Comparison of ENCODE assay signal across 29 cellular contexts in genomic region chr13:105426454-105426853, GRCh38. TPM values are rescaled to one million over a fixed set of nuclear protein-coding genes. Genes with fewer than 3 reads are reported as not detected.
"Had no signal": no experiment of that assay in that cellular context is flagged by ENCODE, and none has a peak within 500 bp of the region (broad histone marks: within the 10 kb centered on the region; RNA-seq: fewer than 3 reads in every experiment).

No MANE protein-coding gene starts in this region.

- H3K4me1 ChIP-seq: Peyer's patch, SJSA1 had no signal

- H3K4me3 ChIP-seq: Peyer's patch, SJSA1 had no signal

- H3K9me3 ChIP-seq: Peyer's patch, SJSA1, SK-N-SH had no signal

- H3K36me3 ChIP-seq: brain microvascular endothelial cell, Peyer's patch, SJSA1 had no signal

- H3K27me3 ChIP-seq: brain microvascular endothelial cell, Peyer's patch, SJSA1 had no signal

- DNase-seq: activated CD4-positive, alpha-beta T cell treated with anti-CD3 and anti-CD28 coated beads, Interleukin-2, amount 10 ng/mL, durations not matched to agents 24 days and 14 days; activated CD4-positive, alpha-beta T cell treated with anti-CD3 and anti-CD28 coated beads, Interleukin-2, amount 50 U/mL, for 4 hours; activated CD8-positive, alpha-beta T cell treated with anti-CD3 and anti-CD28 coated beads for 36 hours; activated effector memory CD4-positive, alpha-beta T cell treated with anti-CD3 and anti-CD28 coated beads, Interleukin-2, amount 50 U/mL, for 16 hours; activated naive CD4-positive, alpha-beta T cell; activated naive CD4-positive, alpha-beta T cell treated with anti-CD3 and anti-CD28 coated beads, Interleukin-2, amount 50 U/mL, for 16 hours; activated naive CD8-positive, alpha-beta T cell treated with anti-CD3 and anti-CD28 coated beads for 36 hours; activated T-cell treated with anti-CD3 and anti-CD28 coated beads, Interleukin-2, amount 50 U/mL, for 1 hour; activated T-cell treated with anti-CD3 and anti-CD28 coated beads, Interleukin-2, amount 50 U/mL, for 72 hours; amniotic stem cell; aorta; brain microvascular endothelial cell; central memory CD4-positive, alpha-beta T cell; NCI-H187 treated with DMSO at 0.1 percent for 48 hours; NCI-H2081 treated with DMSO at 0.1 percent for 48 hours; NCI-H345; NCI-H524 treated with DMSO at 0.1 percent for 48 hours; NK-92 treated with Interleukin-12 subunit alpha and Interleukin-12 subunit beta, amount 100 ng/mL, for 24 hours; PC-3; Peyer's patch; RPMI8226; SHP77 treated with DMSO at 0.1 percent for 48 hours; SK-N-SH had no signal

- H3K27ac ChIP-seq: brain microvascular endothelial cell, Peyer's patch, SJSA1 had no signal

RNA-seq across cellular contexts. Expression of gene DAOA, which starts 39.4 kb away (rescaled TPM):
- total RNA-seq: activated CD4-positive, alpha-beta T cell treated with anti-CD3 and anti-CD28 coated beads, Interleukin-2, amount 10 ng/mL, durations not matched to agents 24 days and 14 days; activated CD8-positive, alpha-beta memory T cell treated with anti-CD3 and anti-CD28 coated beads for 36 hours; activated CD8-positive, alpha-beta T cell treated with anti-CD3 and anti-CD28 coated beads for 36 hours; activated naive CD8-positive, alpha-beta T cell treated with anti-CD3 and anti-CD28 coated beads for 36 hours; activated T-cell treated with anti-CD3 and anti-CD28 coated beads, Interleukin-2, amount 50 U/mL, for 72 hours; activated T-helper 17 cell treated with anti-CD3 and anti-CD28 coated beads, Interleukin-2, amount 50 U/mL, for 72 hours; aorta; cerebellum; M059J; NCI-H460; PC-3; Peyer's patch; SJSA1 had no signal
